Comparison of ENCODE assay signal across 1 cellular context in the genomic region with DNA sequence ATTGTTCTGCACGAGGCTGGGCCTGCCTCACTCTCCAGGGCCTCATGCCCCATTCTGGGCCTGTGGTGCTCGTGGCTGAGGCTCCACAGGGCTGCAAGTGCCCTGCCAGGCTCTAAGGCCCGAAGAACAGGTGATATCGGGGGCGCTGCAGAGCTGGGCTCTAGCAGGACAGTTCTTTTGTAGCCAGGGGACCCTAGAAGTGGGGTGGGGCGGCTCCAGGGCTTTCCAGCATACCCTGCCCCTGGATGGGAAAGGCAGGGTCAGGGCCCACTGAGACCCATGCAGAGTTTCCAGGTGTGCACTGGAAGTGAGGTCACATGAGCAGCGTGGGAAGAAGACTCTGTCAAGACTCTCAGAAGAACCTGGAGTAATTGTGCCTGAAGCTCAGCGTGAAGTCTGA.
TF ChIP-seq lines count a peak whose summit lies in the region.

No MANE protein-coding gene starts in this region.

TF ChIP-seq in HepG2, 621 proteins besides CTCF, POLR2A, EP300 and RAD21:
- no peak for TF ChIP-seq PHF20 (CRISPR knock-in tag; IDR thresholded peaks at IDR 0.05)
- TF ChIP-seq ATF7-NPFF (CRISPR knock-in tag; IDR thresholded peaks at IDR 0.05; ENCODE audit: low read depth), result no peak
- TF ChIP-seq ZSCAN12 (CRISPR knock-in tag; IDR thresholded peaks at IDR 0.05), result no peak
- no peak for TF ChIP-seq ZNF296 (CRISPR knock-in tag; conservative IDR thresholded peaks at IDR 0.05)
- no peak for TF ChIP-seq JDP2 (CRISPR knock-in tag; IDR thresholded peaks at IDR 0.05; ENCODE audit: borderline replicate concordance)
- TF ChIP-seq ZNF841 (CRISPR knock-in tag; IDR thresholded peaks at IDR 0.05; ENCODE audit: borderline replicate concordance), result no peak
- no peak for TF ChIP-seq SNAPC2 (CRISPR knock-in tag; IDR thresholded peaks at IDR 0.05)
- TF ChIP-seq ZFY (CRISPR knock-in tag; IDR thresholded peaks at IDR 0.05), result no peak
- no peak for TF ChIP-seq ZNF33A (CRISPR knock-in tag; IDR thresholded peaks at IDR 0.05; ENCODE audit: borderline replicate concordance)
- TF ChIP-seq, protein P1, sequence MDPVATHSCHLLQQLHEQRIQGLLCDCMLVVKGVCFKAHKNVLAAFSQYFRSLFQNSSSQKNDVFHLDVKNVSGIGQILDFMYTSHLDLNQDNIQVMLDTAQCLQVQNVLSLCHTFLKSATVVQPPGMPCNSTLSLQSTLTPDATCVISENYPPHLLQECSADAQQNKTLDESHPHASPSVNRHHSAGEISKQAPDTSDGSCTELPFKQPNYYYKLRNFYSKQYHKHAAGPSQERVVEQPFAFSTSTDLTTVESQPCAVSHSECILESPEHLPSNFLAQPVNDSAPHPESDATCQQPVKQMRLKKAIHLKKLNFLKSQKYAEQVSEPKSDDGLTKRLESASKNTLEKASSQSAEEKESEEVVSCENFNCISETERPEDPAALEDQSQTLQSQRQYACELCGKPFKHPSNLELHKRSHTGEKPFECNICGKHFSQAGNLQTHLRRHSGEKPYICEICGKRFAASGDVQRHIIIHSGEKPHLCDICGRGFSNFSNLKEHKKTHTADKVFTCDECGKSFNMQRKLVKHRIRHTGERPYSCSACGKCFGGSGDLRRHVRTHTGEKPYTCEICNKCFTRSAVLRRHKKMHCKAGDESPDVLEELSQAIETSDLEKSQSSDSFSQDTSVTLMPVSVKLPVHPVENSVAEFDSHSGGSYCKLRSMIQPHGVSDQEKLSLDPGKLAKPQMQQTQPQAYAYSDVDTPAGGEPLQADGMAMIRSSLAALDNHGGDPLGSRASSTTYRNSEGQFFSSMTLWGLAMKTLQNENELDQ (CRISPR knock-in tag; IDR thresholded peaks at IDR 0.05; ENCODE audit: borderline replicate concordance), result no peak
- no peak for TF ChIP-seq ZNF691 (CRISPR knock-in tag; IDR thresholded peaks at IDR 0.05; ENCODE audit: borderline replicate concordance, low read depth)
